In genomic region chr4:124018383-124019317, GRCh38 we compare ENCODE assay signal across 8 cellular contexts.
DNase-seq lines count a peak whose midpoint lies in the region; ATAC-seq and TF ChIP-seq lines count a peak whose summit lies in the region.

No MANE protein-coding gene starts in this region.

- intact Hi-C loops in right cardiac atrium (cut with DNase I) (no loop called here), spleen (cut with DNase I; ENCODE audit: low total_unique reads) (no loop called here)

- TF ChIP-seq POLR2A in spleen (IDR thresholded peaks at IDR 0.05): no peak

- DNase-seq in T-helper 2 cell treated with Interferon-gamma antibody and Interleukin-4, amounts not matched to agents 5 μg/mL and 100 μg/mL, for 36 hours (ENCODE audit: low spot score): peak; percentile 10
- peak; percentile 68 to 80 (median 73) for DNase-seq in right cardiac atrium
- peak; percentile 70 for DNase-seq in spleen
- no peak for DNase-seq in stimulated activated CD4-positive, alpha-beta T cell treated with anti-CD3 and anti-CD28 coated beads, Interleukin-4, amount 100 ng/mL, for 24 hours
- DNase-seq in stimulated activated naive CD4-positive, alpha-beta T cell (lab: John Stamatoyannopoulos, UW): no peak

- peaks cover 11% of the 10 kb centered on the region for H3K4me1 Mint-ChIP-seq in T-helper 2 cell treated with Interferon-gamma antibody and Interleukin-4, amounts not matched to agents 5 μg/mL and 100 μg/mL, for 36 hours (ENCODE audit: low read depth)

- H3K27ac Mint-ChIP-seq in T-helper 2 cell treated with Interferon-gamma antibody and Interleukin-4, amounts not matched to agents 5 μg/mL and 100 μg/mL, for 36 hours: peak overlapping the region; percentile 84

- H3K36me3 ChIP-seq in DOHH2 (ENCODE audit: control insufficient read depth, low read length) (no peaks in the 10 kb centered on the region), spleen (no peaks in the 10 kb centered on the region)

- H3K9me3 ChIP-seq in DOHH2 (ENCODE audit: control insufficient read depth, insufficient read depth, low read length) (no peaks in the 10 kb centered on the region), right cardiac atrium (ENCODE audit: control insufficient read depth, low read length) (no peaks in the 10 kb centered on the region), spleen (no peaks in the 10 kb centered on the region)

- H3F3A ChIP-seq in DOHH2 (ENCODE audit: control insufficient read depth, insufficient read depth): no peaks in the 10 kb centered on the region

- peak overlapping the region; percentile 79 for H3K27ac ChIP-seq in DOHH2 (ENCODE audit: low read depth, low read length)
- H3K27ac ChIP-seq in right cardiac atrium (ENCODE audit: low read length): peak overlapping the region; percentile 81
- peak overlapping the region; percentile 64 to 80 (median 78) for H3K27ac ChIP-seq in spleen

- no peaks in the 10 kb centered on the region for H3K27me3 ChIP-seq in DOHH2 (ENCODE audit: control insufficient read depth, low read length)
- no peaks in the 10 kb centered on the region for H3K27me3 ChIP-seq in right cardiac atrium (ENCODE audit: control insufficient read depth, insufficient read depth)
- no peaks in the 10 kb centered on the region for H3K27me3 ChIP-seq in spleen (replicated peaks in 1 of 7)

- H3K4me3 ChIP-seq in DOHH2 (ENCODE audit: low read length) (peak overlapping the region; percentile 43), right cardiac atrium (ENCODE audit: low read length) (no peak overlapping the region), spleen (peak overlapping the region in 1 of 8 donors; percentile 10)

- H3K36me3 Mint-ChIP-seq in T-helper 2 cell treated with Interferon-gamma antibody and Interleukin-4, amounts not matched to agents 5 μg/mL and 100 μg/mL, for 36 hours (ENCODE audit: low read depth): no peaks in the 10 kb centered on the region

- peaks cover 25% of the 10 kb centered on the region for H3K4me1 ChIP-seq in DOHH2 (ENCODE audit: control insufficient read depth, low read length)
- peaks cover 2% of the 10 kb centered on the region for H3K4me1 ChIP-seq in right cardiac atrium (ENCODE audit: control insufficient read depth, insufficient read depth, low read length)
- peaks cover 7 to 15% (median 10%) of the 10 kb centered on the region in 6 donors for H3K4me1 ChIP-seq in spleen

- H4K20me1 ChIP-seq in DOHH2 (ENCODE audit: control insufficient read depth, insufficient read depth, low read depth, low read length): no peaks in the 10 kb centered on the region

- H3K4me2 ChIP-seq in DOHH2 (ENCODE audit: low read length): peak overlapping the region; percentile 68

- no peaks in the 10 kb centered on the region for H3K79me2 ChIP-seq in DOHH2 (ENCODE audit: control insufficient read depth, low read length)

- H3K27me3 Mint-ChIP-seq in T-helper 2 cell treated with Interferon-gamma antibody and Interleukin-4, amounts not matched to agents 5 μg/mL and 100 μg/mL, for 36 hours (ENCODE audit: low read depth): no peaks in the 10 kb centered on the region

- TF ChIP-seq CTCF in DOHH2 (IDR thresholded peaks at IDR 0.05; ENCODE audit: low read depth, low read length, poor library complexity, severe bottlenecking): no peak
- TF ChIP-seq CTCF in spleen (IDR thresholded peaks at IDR 0.05 in 8 of 11, conservative IDR thresholded peaks at IDR 0.05 in 3 of 11): peak in 5 of 11 experiments; percentile 10 to 23 (median 16)

- WGBS in right cardiac atrium: 39% methylated on average over 7 of the region's 7 CpGs
- WGBS in spleen, 5 donors: 26 to 38% (median 30%) methylated on average over 7 of the region's 7 CpGs

- peaks cover 3% of the 10 kb centered on the region for H3K9me3 Mint-ChIP-seq in T-helper 2 cell treated with Interferon-gamma antibody and Interleukin-4, amounts not matched to agents 5 μg/mL and 100 μg/mL, for 36 hours

- H3K4me3 Mint-ChIP-seq in T-helper 2 cell treated with Interferon-gamma antibody and Interleukin-4, amounts not matched to agents 5 μg/mL and 100 μg/mL, for 36 hours: peak overlapping the region; percentile 34

- H3K9me2 ChIP-seq in DOHH2 (replicated peaks; ENCODE audit: control insufficient read depth, low read length): no peaks in the 10 kb centered on the region

- peak; percentile 99 for ATAC-seq in GM19351 (IDR thresholded peaks at IDR 0.05; ENCODE audit: unreplicated experiment)
- peak; percentile 100 for ATAC-seq in HG03196 (IDR thresholded peaks at IDR 0.05; ENCODE audit: unreplicated experiment)
- ATAC-seq in right cardiac atrium: peak; percentile 95

Comparison
In these comparisons a context has a peak if more than half of its experiments do, and no peak if none do; other contexts are left out.
1. DNase-seq: peak in T-helper 2 cell treated with Interferon-gamma antibody and Interleukin-4, amounts not matched to agents 5 μg/mL and 100 μg/mL, for 36 hours (single experiment), right cardiac atrium (3 of 3) and spleen (single experiment); none in stimulated activated CD4-positive, alpha-beta T cell treated with anti-CD3 and anti-CD28 coated beads, Interleukin-4, amount 100 ng/mL, for 24 hours (single experiment) and stimulated activated naive CD4-positive, alpha-beta T cell (0 of 6).
2. Peak in every context shown above with its lines, with median percentiles within 50 percentile points of each other: H3K27ac ChIP-seq and ATAC-seq.